ENCODE assay signal across 1 cellular context in the genomic region with DNA sequence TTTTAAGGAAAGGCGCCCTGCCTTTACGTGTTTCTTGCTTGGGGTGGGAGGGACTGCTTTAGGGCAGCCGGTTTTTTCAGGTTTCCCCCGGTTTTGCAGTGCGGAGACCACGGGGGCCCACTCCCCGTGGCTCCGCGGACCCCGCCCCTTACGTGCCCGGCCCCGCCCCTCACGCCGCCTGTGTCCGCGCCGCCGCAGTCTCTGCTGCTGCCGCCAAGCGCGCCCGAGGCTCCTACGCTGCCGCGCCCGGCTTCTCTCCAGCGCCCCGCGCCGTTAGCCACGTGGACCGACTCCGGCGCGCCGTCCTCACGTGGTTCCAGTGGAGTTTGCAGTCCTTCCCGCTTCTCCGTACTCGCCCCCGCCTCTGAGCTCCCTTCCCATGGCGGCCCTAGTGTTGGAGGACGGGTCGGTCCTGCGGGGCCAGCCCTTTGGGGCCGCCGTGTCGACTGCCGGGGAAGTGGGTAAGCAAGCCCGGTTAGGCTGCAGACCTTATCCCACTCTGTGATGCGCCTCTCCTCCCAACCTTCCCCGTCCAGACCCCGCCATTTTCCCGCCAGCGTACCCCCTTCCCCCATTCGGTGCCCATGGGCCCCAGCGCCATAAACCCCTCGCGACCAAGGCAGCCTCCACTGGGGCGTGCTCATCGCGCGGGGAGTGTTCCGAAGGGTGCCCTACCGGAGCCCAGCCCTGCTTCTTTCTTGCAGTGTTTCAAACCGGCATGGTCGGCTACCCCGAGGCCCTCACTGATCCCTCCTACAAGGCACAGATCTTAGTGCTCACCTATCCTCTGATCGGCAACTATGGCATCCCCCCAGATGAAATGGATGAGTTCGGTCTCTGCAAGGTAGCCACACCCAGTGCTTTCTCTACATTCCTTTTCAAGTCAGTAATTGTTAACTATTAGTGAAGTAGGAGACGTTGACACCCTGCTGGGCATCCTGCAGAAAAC.
TF ChIP-seq lines count a peak whose summit lies in the region.

TSS of gene CAD (plus strand) at position 197 of the 949 bp plus-strand sequence. CDS start at position 380, 183 bp downstream.

TF ChIP-seq in K562, 482 proteins besides CTCF, POLR2A, EP300 and RAD21 (continued from another document and continues in another):
- TF ChIP-seq, protein P1, sequence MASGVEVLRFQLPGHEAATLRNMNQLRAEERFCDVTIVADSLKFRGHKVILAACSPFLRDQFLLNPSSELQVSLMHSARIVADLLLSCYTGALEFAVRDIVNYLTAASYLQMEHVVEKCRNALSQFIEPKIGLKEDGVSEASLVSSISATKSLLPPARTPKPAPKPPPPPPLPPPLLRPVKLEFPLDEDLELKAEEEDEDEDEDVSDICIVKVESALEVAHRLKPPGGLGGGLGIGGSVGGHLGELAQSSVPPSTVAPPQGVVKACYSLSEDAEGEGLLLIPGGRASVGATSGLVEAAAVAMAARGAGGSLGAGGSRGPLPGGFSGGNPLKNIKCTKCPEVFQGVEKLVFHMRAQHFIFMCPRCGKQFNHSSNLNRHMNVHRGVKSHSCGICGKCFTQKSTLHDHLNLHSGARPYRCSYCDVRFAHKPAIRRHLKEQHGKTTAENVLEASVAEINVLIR (CRISPR knock-in tag; IDR thresholded peaks at IDR 0.05): no peak
- TF ChIP-seq CHD2 (IDR thresholded peaks at IDR 0.05; ENCODE audit: low read depth, low read length) (peak; percentile 23; the same call in 1 of the 2 replicates), KAT2B (IDR thresholded peaks at IDR 0.05; ENCODE audit: low read depth, low read length) (no peak), EGR1 (conservative IDR thresholded peaks at IDR 0.05) (peak; percentile 78), ATF1 (CRISPR knock-in tag; IDR thresholded peaks at IDR 0.05) (no peak), ATF1 (tag; IDR thresholded peaks at IDR 0.05) (peak; percentile 71), GMEB1 (CRISPR knock-in tag; IDR thresholded peaks at IDR 0.05) (peak; percentile 89), KDM1A (IDR thresholded peaks at IDR 0.05) (no peak), CTBP1 (IDR thresholded peaks at IDR 0.05; ENCODE audit: borderline replicate concordance) (peak; percentile 85), BHLHE40 (IDR thresholded peaks at IDR 0.05; ENCODE audit: low read length) (peak; percentile 66), NR2F6 (CRISPR knock-in tag; IDR thresholded peaks at IDR 0.05) (no peak), SREBF2 (CRISPR knock-in tag; IDR thresholded peaks at IDR 0.05) (peak; percentile 91; the same call in 1 of the 2 replicates), ID3 (CRISPR knock-in tag; IDR thresholded peaks at IDR 0.05) (no peak), ID3 (tag; IDR thresholded peaks at IDR 0.05) (peak; percentile 56), PKNOX1 (IDR thresholded peaks at IDR 0.05) (no peak), NFIC (IDR thresholded peaks at IDR 0.05) (peak; percentile 26; the same call in 1 of the 2 replicates), MYNN (IDR thresholded peaks at IDR 0.05) (no peak; the same call in 1 of the 2 replicates), MYNN (CRISPR knock-in tag; IDR thresholded peaks at IDR 0.05) (no peak), TAF1 (IDR thresholded peaks at IDR 0.05; ENCODE audit: control insufficient read depth, extremely low read depth, insufficient read depth, low read length, severe bottlenecking) (peak; percentile 59), TCF7 (IDR thresholded peaks at IDR 0.05; ENCODE audit: borderline replicate concordance) (peak; percentile 26; the same call in 1 of the 2 replicates), CBFB (CRISPR knock-in tag; IDR thresholded peaks at IDR 0.05) (no peak), SNRNP70 (optimal IDR thresholded peaks at IDR 0.05; ENCODE audit: low read depth, low read length) (no peak), TRIM24 (IDR thresholded peaks at IDR 0.05) (no peak), OTX1 (CRISPR knock-in tag; IDR thresholded peaks at IDR 0.05) (no peak), KAT8 (IDR thresholded peaks at IDR 0.05; ENCODE audit: low read depth) (no peak), IFI16 (CRISPR knock-in tag; IDR thresholded peaks at IDR 0.05) (no peak), ZNF311 (CRISPR knock-in tag; IDR thresholded peaks at IDR 0.05) (no peak), HMG20A (CRISPR knock-in tag; conservative IDR thresholded peaks at IDR 0.05) (no peak), MTA3 (IDR thresholded peaks at IDR 0.05; ENCODE audit: borderline replicate concordance) (0 out of 2 replicates have a peak, but pooled peaks have one; percentile 34), MEF2A (IDR thresholded peaks at IDR 0.05; ENCODE audit: control insufficient read depth, low read depth, low read length) (no peak), GABPA (tag; conservative IDR thresholded peaks at IDR 0.05; ENCODE audit: low read depth) (no peak), CHD4 (IDR thresholded peaks at IDR 0.05; ENCODE audit: insufficient read depth, insufficient replicate concordance, low read depth, low read length, poor library complexity, severe bottlenecking) (no peak), ZNF395 (CRISPR knock-in tag; IDR thresholded peaks at IDR 0.05) (peak; percentile 96), ZNF143 (CRISPR knock-in tag; IDR thresholded peaks at IDR 0.05) (peak; percentile 35; the same call in 1 of the 2 replicates), ZNF436 (CRISPR knock-in tag; IDR thresholded peaks at IDR 0.05) (no peak), POLR2B (IDR thresholded peaks at IDR 0.05; ENCODE audit: low read depth, partially characterized antibody) (peak; percentile 84), RHOXF2B (CRISPR knock-in tag; conservative IDR thresholded peaks at IDR 0.05) (no peak), HDAC8 (tag; IDR thresholded peaks at IDR 0.05) (peak; percentile 65; the same call in 1 of the 2 replicates), ATF7 (IDR thresholded peaks at IDR 0.05) (peak; percentile 44; the same call in 1 of the 2 replicates), ELF4 (CRISPR knock-in tag; IDR thresholded peaks at IDR 0.05) (no peak), HDAC1 (IDR thresholded peaks at IDR 0.05) (peak; percentile 56 to 100; a peak in 3 of 4 replicates), MBD2 (IDR thresholded peaks at IDR 0.05; ENCODE audit: borderline replicate concordance, low read depth) (no peak), KLF13 (tag; IDR thresholded peaks at IDR 0.05; ENCODE audit: borderline replicate concordance, low read depth) (no peak)
- TF ChIP-seq, protein P2, sequence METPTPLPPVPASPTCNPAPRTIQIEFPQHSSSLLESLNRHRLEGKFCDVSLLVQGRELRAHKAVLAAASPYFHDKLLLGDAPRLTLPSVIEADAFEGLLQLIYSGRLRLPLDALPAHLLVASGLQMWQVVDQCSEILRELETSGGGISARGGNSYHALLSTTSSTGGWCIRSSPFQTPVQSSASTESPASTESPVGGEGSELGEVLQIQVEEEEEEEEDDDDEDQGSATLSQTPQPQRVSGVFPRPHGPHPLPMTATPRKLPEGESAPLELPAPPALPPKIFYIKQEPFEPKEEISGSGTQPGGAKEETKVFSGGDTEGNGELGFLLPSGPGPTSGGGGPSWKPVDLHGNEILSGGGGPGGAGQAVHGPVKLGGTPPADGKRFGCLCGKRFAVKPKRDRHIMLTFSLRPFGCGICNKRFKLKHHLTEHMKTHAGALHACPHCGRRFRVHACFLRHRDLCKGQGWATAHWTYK (CRISPR knock-in tag; IDR thresholded peaks at IDR 0.05): no peak
- TF ChIP-seq, protein P3, sequence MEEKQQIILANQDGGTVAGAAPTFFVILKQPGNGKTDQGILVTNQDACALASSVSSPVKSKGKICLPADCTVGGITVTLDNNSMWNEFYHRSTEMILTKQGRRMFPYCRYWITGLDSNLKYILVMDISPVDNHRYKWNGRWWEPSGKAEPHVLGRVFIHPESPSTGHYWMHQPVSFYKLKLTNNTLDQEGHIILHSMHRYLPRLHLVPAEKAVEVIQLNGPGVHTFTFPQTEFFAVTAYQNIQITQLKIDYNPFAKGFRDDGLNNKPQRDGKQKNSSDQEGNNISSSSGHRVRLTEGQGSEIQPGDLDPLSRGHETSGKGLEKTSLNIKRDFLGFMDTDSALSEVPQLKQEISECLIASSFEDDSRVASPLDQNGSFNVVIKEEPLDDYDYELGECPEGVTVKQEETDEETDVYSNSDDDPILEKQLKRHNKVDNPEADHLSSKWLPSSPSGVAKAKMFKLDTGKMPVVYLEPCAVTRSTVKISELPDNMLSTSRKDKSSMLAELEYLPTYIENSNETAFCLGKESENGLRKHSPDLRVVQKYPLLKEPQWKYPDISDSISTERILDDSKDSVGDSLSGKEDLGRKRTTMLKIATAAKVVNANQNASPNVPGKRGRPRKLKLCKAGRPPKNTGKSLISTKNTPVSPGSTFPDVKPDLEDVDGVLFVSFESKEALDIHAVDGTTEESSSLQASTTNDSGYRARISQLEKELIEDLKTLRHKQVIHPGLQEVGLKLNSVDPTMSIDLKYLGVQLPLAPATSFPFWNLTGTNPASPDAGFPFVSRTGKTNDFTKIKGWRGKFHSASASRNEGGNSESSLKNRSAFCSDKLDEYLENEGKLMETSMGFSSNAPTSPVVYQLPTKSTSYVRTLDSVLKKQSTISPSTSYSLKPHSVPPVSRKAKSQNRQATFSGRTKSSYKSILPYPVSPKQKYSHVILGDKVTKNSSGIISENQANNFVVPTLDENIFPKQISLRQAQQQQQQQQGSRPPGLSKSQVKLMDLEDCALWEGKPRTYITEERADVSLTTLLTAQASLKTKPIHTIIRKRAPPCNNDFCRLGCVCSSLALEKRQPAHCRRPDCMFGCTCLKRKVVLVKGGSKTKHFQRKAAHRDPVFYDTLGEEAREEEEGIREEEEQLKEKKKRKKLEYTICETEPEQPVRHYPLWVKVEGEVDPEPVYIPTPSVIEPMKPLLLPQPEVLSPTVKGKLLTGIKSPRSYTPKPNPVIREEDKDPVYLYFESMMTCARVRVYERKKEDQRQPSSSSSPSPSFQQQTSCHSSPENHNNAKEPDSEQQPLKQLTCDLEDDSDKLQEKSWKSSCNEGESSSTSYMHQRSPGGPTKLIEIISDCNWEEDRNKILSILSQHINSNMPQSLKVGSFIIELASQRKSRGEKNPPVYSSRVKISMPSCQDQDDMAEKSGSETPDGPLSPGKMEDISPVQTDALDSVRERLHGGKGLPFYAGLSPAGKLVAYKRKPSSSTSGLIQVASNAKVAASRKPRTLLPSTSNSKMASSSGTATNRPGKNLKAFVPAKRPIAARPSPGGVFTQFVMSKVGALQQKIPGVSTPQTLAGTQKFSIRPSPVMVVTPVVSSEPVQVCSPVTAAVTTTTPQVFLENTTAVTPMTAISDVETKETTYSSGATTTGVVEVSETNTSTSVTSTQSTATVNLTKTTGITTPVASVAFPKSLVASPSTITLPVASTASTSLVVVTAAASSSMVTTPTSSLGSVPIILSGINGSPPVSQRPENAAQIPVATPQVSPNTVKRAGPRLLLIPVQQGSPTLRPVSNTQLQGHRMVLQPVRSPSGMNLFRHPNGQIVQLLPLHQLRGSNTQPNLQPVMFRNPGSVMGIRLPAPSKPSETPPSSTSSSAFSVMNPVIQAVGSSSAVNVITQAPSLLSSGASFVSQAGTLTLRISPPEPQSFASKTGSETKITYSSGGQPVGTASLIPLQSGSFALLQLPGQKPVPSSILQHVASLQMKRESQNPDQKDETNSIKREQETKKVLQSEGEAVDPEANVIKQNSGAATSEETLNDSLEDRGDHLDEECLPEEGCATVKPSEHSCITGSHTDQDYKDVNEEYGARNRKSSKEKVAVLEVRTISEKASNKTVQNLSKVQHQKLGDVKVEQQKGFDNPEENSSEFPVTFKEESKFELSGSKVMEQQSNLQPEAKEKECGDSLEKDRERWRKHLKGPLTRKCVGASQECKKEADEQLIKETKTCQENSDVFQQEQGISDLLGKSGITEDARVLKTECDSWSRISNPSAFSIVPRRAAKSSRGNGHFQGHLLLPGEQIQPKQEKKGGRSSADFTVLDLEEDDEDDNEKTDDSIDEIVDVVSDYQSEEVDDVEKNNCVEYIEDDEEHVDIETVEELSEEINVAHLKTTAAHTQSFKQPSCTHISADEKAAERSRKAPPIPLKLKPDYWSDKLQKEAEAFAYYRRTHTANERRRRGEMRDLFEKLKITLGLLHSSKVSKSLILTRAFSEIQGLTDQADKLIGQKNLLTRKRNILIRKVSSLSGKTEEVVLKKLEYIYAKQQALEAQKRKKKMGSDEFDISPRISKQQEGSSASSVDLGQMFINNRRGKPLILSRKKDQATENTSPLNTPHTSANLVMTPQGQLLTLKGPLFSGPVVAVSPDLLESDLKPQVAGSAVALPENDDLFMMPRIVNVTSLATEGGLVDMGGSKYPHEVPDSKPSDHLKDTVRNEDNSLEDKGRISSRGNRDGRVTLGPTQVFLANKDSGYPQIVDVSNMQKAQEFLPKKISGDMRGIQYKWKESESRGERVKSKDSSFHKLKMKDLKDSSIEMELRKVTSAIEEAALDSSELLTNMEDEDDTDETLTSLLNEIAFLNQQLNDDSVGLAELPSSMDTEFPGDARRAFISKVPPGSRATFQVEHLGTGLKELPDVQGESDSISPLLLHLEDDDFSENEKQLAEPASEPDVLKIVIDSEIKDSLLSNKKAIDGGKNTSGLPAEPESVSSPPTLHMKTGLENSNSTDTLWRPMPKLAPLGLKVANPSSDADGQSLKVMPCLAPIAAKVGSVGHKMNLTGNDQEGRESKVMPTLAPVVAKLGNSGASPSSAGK (IDR thresholded peaks at IDR 0.05): peak; percentile 97
